Comparison of ENCODE assay signal across 5 cellular contexts in genomic region chr1:201472321-201472720, GRCh38. TPM values are rescaled to one million over a fixed set of nuclear protein-coding genes. Genes with fewer than 3 reads are reported as not detected.
"Had no signal": no experiment of that assay in that cellular context is flagged by ENCODE, and none has a peak within 500 bp of the region (broad histone marks: within the 10 kb centered on the region; RNA-seq: fewer than 3 reads in every experiment).

No MANE protein-coding gene starts in this region.

RNA-seq across cellular contexts. Expression of gene TNNI1, which starts 50.8 kb away (rescaled TPM):
- total RNA-seq: HT-29, NCI-H460, PC-9, SK-MEL-5 had no signal
- polyA plus RNA-seq: SK-N-SH had no signal
